1 cellular context compared by ENCODE assay signal in genomic region chr7:86645174-86645566, GRCh38.
TF ChIP-seq lines count a peak whose summit lies in the region.

No MANE protein-coding gene starts in this region.

TF ChIP-seq in WTC11, 78 proteins besides CTCF, POLR2A, EP300 and RAD21 (continued from another document):
- no peak for TF ChIP-seq ZNF219 (CRISPR knock-in tag; IDR thresholded peaks at IDR 0.05; ENCODE audit: borderline replicate concordance)
- no peak for TF ChIP-seq ZNF532 (CRISPR knock-in tag; IDR thresholded peaks at IDR 0.05; ENCODE audit: borderline replicate concordance)
- TF ChIP-seq NFE2L1 (CRISPR knock-in tag; IDR thresholded peaks at IDR 0.05) = no peak
- TF ChIP-seq ZNF121 (CRISPR knock-in tag; IDR thresholded peaks at IDR 0.05) = no peak
- no peak for TF ChIP-seq HMGXB4 (CRISPR knock-in tag; IDR thresholded peaks at IDR 0.05)
- no peak for TF ChIP-seq CREB1 (CRISPR knock-in tag; IDR thresholded peaks at IDR 0.05)
